Comparison of ENCODE assay signal across 13 cellular contexts in genomic region chr19:56108447-56109195, GRCh38. TPM values are rescaled to one million over a fixed set of nuclear protein-coding genes. Genes with fewer than 3 reads are reported as not detected.
A peak's percentile ranks its signal among the peaks of the same experiment; 100 is the strongest.
DNase-seq lines count a peak whose midpoint lies in the region; ATAC-seq and TF ChIP-seq lines count a peak whose summit lies in the region.
"Had no signal": no experiment of that assay in that cellular context is flagged by ENCODE, and none has a peak within 500 bp of the region (broad histone marks: within the 10 kb centered on the region; RNA-seq: fewer than 3 reads in every experiment).

No MANE protein-coding gene starts in this region.

- H3K9me3 ChIP-seq in A673 (ENCODE audit: low read depth, low read length, poor library complexity, severe bottlenecking): no peaks in the 10 kb centered on the region

- no peak overlapping the region for H3K4me3 Mint-ChIP-seq in osteocyte (ENCODE audit: unreplicated experiment)
- H3K4me3 Mint-ChIP-seq: activated naive CD8-positive, alpha-beta T cell had no signal

- H3K4me1 Mint-ChIP-seq in osteocyte (ENCODE audit: unreplicated experiment): peaks cover 58% of the 10 kb centered on the region

- peak; percentile 26 for ATAC-seq in Right ventricle myocardium superior (ENCODE audit: poor library complexity)
- ATAC-seq in HG03460 (IDR thresholded peaks at IDR 0.05; ENCODE audit: unreplicated experiment): no peak
- ATAC-seq: PC-3 had no signal

- no peaks in the 10 kb centered on the region for H3K27me3 ChIP-seq in A673 (replicated peaks; ENCODE audit: insufficient read depth, low read depth, low read length, poor library complexity)

- H3K4me1 ChIP-seq in A673 (ENCODE audit: insufficient read depth, low read length, poor library complexity, severe bottlenecking): peaks cover 54% of the 10 kb centered on the region

- no peaks in the 10 kb centered on the region for H3K36me3 ChIP-seq in A673 (ENCODE audit: insufficient read depth, low read length, poor library complexity, severe bottlenecking)

- H3K27ac Mint-ChIP-seq in osteocyte (ENCODE audit: unreplicated experiment): peak overlapping the region; percentile 69
- H3K27ac Mint-ChIP-seq: activated naive CD8-positive, alpha-beta T cell had no signal

- CTCF ChIA-PET in A673 (lab: Charles Lee): interaction anchor here (1.0 kb wide), 1 partner anchor 201 kb away, joined by 5 read pairs; no protein-coding TSS in a partner anchor

- no peak for TF ChIP-seq CTCF in A673 (conservative IDR thresholded peaks at IDR 0.05; ENCODE audit: low read depth, low read length)
- TF ChIP-seq CTCF in osteocyte (IDR thresholded peaks at IDR 0.05): no peak

- H3K4me3 ChIP-seq in A673 (ENCODE audit: low read depth, low read length, poor library complexity, severe bottlenecking): no peak overlapping the region

- intact Hi-C loops in A673 (cut with micrococcal nuclease; ENCODE audit: unreplicated experiment) (no loop called here), Right ventricle myocardium superior (cut with DNase I) (no loop called here)

- no TSS peak for BruUV-seq in A673 (replicated peaks; lab: Mats Ljungman, UMichigan)

- POLR2A ChIA-PET in A673 (lab: Charles Lee; ENCODE audit: low non-redundant PET): no interaction called here

- H3K36me3 Mint-ChIP-seq in osteocyte (ENCODE audit: unreplicated experiment): peaks cover 2% of the 10 kb centered on the region
- H3K36me3 Mint-ChIP-seq: activated naive CD8-positive, alpha-beta T cell had no signal

- DNase-seq in A673 (ENCODE audit: low spot score): no peak
- peak; percentile 48 for DNase-seq in amniotic epithelial cell (ENCODE audit: low read depth)
- DNase-seq in Right ventricle myocardium superior: peak; percentile 80
- DNase-seq in osteocyte (ENCODE audit: extremely low spot score, unreplicated experiment): no peak
- DNase-seq in mesenteric fat pad (ENCODE audit: low spot score): no peak
- DNase-seq in ecto neural progenitor cell (ENCODE audit: low spot score): no peak
- no peak for DNase-seq in AG08396 (ENCODE audit: low spot score)
- DNase-seq: AML-193, NCI-H1092 treated with DMSO at 0.1 percent for 48 hours, PC-3, WERI-Rb-1 had no signal

- peak overlapping the region; percentile 74 for H3K27ac ChIP-seq in A673 (ENCODE audit: low read depth, low read length, poor library complexity, severe bottlenecking)
- H3K27ac ChIP-seq: WERI-Rb-1 had no signal

- H3K27me3 Mint-ChIP-seq in osteocyte (ENCODE audit: unreplicated experiment): no peaks in the 10 kb centered on the region
- H3K27me3 Mint-ChIP-seq: activated naive CD8-positive, alpha-beta T cell had no signal

- H3K9me3 Mint-ChIP-seq in osteocyte (ENCODE audit: unreplicated experiment): no peaks in the 10 kb centered on the region

RNA-seq across cellular contexts. Expression of gene ZNF787, which starts 12.5 kb away (rescaled TPM):
- total RNA-seq in A673 (2021): 48.6 and 51.0 TPM in 2 replicates
- 33.9 TPM for total RNA-seq in Right ventricle myocardium superior
- 27.8 and 31.4 TPM in 2 replicates for total RNA-seq in osteocyte
- 35.1 TPM for total RNA-seq in mesenteric fat pad

RNA-seq across cellular contexts. Expression of gene ZNF444, which starts 32.5 kb away (rescaled TPM):
- total RNA-seq in A673 (2021) (44.2 and 45.3 TPM in 2 replicates), Right ventricle myocardium superior (26.7 TPM), osteocyte (41.6 and 47.9 TPM in 2 replicates), mesenteric fat pad (17.3 TPM)

Comparison
In these comparisons a context has a peak if more than half of its experiments do, and no peak if none do; other contexts are left out.
1. DNase-seq: peak in amniotic epithelial cell (single experiment) and Right ventricle myocardium superior (single experiment); none in A673 (single experiment), osteocyte (single experiment), mesenteric fat pad (single experiment), ecto neural progenitor cell (single experiment) and AG08396 (single experiment).